ENCODE assay signal across 21 cellular contexts in the genomic region with DNA sequence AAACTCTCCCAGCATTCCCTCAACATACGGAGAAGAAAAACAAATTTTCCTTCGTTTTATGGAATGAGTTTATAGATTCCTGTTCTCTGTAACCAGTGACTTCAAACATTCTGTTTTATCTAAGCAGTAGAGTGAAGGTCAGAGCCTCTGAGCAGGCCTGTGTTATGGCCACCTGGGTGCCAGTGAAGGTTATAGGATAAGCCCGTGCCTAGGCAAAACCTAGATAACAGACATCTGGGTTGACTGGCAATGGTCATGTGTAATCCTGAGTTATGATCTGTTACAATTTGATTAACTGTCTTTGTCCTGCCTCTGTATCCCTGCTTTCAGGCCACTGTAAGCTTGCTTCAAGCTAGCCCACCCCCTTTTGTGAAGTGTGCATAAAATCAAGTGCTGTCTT. TPM values are rescaled to one million over a fixed set of nuclear protein-coding genes. Genes with fewer than 3 reads are reported as not detected.
DNase-seq lines count a peak whose midpoint lies in the region; ATAC-seq, FAIRE-seq and TF ChIP-seq lines count a peak whose summit lies in the region.
"Had no signal": no experiment of that assay in that cellular context is flagged by ENCODE, and none has a peak within 500 bp of the region (broad histone marks: within the 10 kb centered on the region; RNA-seq: fewer than 3 reads in every experiment).

No MANE protein-coding gene starts in this region.

- TF ChIP-seq CTCF in heart left ventricle (IDR thresholded peaks at IDR 0.05) (no peak), esophagus muscularis mucosa (IDR thresholded peaks at IDR 0.05) (no peak), pancreas (IDR thresholded peaks at IDR 0.05) (no peak)

- peaks cover 0 to 25% (median 16%) of the 10 kb centered on the region in 9 donors for H3K36me3 ChIP-seq in heart left ventricle
- peaks cover 0 to 26% (median 15%) of the 10 kb centered on the region in 4 donors for H3K36me3 ChIP-seq in esophagus muscularis mucosa
- peaks cover 0 to 8% (median 0%) of the 10 kb centered on the region in 3 donors for H3K36me3 ChIP-seq in pancreas

- DNase-seq in heart left ventricle (no peak), left cardiac atrium (no peak), OCI-M1 (lab: John Stamatoyannopoulos, UW) (peak; percentile 4), esophagus muscularis mucosa (ENCODE audit: extremely low spot score) (peak; percentile 45), pancreas (peak in 2 of 6 donors; percentile 30 to 31)
- DNase-seq: DMS53, EL, GF-D8, H7, KBM-7, MM.1S, NCI-H1048, NCI-H1436, NCI-H187 treated with DMSO at 0.1 percent for 48 hours, NCI-H69, SIG-M5 had no signal

- H3K27me3 ChIP-seq in heart left ventricle, result no peaks in the 10 kb centered on the region
- no peaks in the 10 kb centered on the region for H3K27me3 ChIP-seq in esophagus muscularis mucosa
- no peaks in the 10 kb centered on the region for H3K27me3 ChIP-seq in pancreas

- no peak for FAIRE-seq in pancreas (lab: Jason Lieb, UNC)
- FAIRE-seq: A204.1, D721Med had no signal

- TF ChIP-seq EP300 in esophagus muscularis mucosa (IDR thresholded peaks at IDR 0.05), result no peak

- ATAC-seq in heart left ventricle (peak in 3 of 4 donors; percentile 55 to 59 (median 55)), left cardiac atrium (no peak), pancreas (peak; percentile 76 to 90 (median 87)), GM18873 (IDR thresholded peaks at IDR 0.05; ENCODE audit: low FRiP score, unreplicated experiment) (no peak), GM19023 (IDR thresholded peaks at IDR 0.05; ENCODE audit: unreplicated experiment) (no peak)

- intact Hi-C loops in heart left ventricle (cut with DNase I), result loop anchor here in 5 of 10 donors (5.0 to 10.0 kb wide), 3 partner anchors 270 to 737 kb away; no protein-coding TSS in a partner anchor
- intact Hi-C loops in left cardiac atrium (cut with DNase I), result loop anchor here in 1 of 2 donors (2.0 kb wide), 1 partner anchor 271 kb away; no protein-coding TSS in a partner anchor
- intact Hi-C loops in esophagus muscularis mucosa (cut with DNase I), result no loop called here
- intact Hi-C loops in pancreas (cut with DNase I), result no loop called here

- no peak overlapping the region for H3K4me3 ChIP-seq in heart left ventricle
- H3K4me3 ChIP-seq in esophagus muscularis mucosa, result no peak overlapping the region
- H3K4me3 ChIP-seq in pancreas, result no peak overlapping the region

- H3K9me3 ChIP-seq in heart left ventricle (no peaks in the 10 kb centered on the region), esophagus muscularis mucosa (no peaks in the 10 kb centered on the region), pancreas (no peaks in the 10 kb centered on the region)

- WGBS in heart left ventricle, 4 donors, result 13 to 33% (median 22%) methylated on average over 3 of the region's 3 CpGs
- 55% methylated on average over 3 of the region's 3 CpGs for WGBS in esophagus muscularis mucosa
- 15% methylated on average over 3 of the region's 3 CpGs for WGBS in pancreas, 2 donors

- TF ChIP-seq POLR2A in heart left ventricle (IDR thresholded peaks at IDR 0.05), result no peak
- TF ChIP-seq POLR2A in esophagus muscularis mucosa (IDR thresholded peaks at IDR 0.05; ENCODE audit: low read depth), result no peak

- peak overlapping the region in 1 of 12 donors; percentile 33 for H3K27ac ChIP-seq in heart left ventricle
- no peak overlapping the region for H3K27ac ChIP-seq in esophagus muscularis mucosa (replicated peaks in 1 of 4)
- peak overlapping the region; percentile 21 to 66 (median 59) for H3K27ac ChIP-seq in pancreas
- H3K27ac ChIP-seq: RWPE1 had no signal

- peaks cover 0 to 11% (median 0%) of the 10 kb centered on the region in 12 donors for H3K4me1 ChIP-seq in heart left ventricle
- H3K4me1 ChIP-seq in esophagus muscularis mucosa, result no peaks in the 10 kb centered on the region
- peaks cover 4 to 8% (median 7%) of the 10 kb centered on the region in 3 donors for H3K4me1 ChIP-seq in pancreas

RNA-seq across cellular contexts. Expression of a gene that starts 8.3 kb away (rescaled TPM):
- total RNA-seq in heart left ventricle, result 10 to 100 TPM; 10.8 to 43.0 (median 35.6) TPM
- polyA plus RNA-seq in heart left ventricle, result 10 to 100 TPM; 55.2 to 67.5 TPM
- 10 to 100 TPM; 36.4 to 44.3 TPM for total RNA-seq in left cardiac atrium
- 10 to 100 TPM; 10.1 to 15.6 (median 12.6) TPM for total RNA-seq in esophagus muscularis mucosa
- 10 to 100 TPM; 14.8 to 26.8 (median 20.1) TPM for total RNA-seq in pancreas
- polyA plus RNA-seq in pancreas, result 10 to 100 TPM; 41.1 to 47.6 TPM

RNA-seq across cellular contexts. Expression of a gene that starts 13.4 kb away (rescaled TPM):
- total RNA-seq in heart left ventricle (10 to 100 TPM in 7 of 9 donors, 1 to 10 TPM in 2; 7.1 to 22.3 (median 16.7) TPM), left cardiac atrium (10 to 100 TPM; 14.6 to 24.1 TPM), esophagus muscularis mucosa (10 to 100 TPM; 18.8 to 27.7 (median 21.3) TPM), pancreas (10 to 100 TPM; 16.1 to 23.4 (median 19.0) TPM)
- polyA plus RNA-seq in heart left ventricle (10 to 100 TPM in 1 of 2 donors, 1 to 10 TPM in 1; 4.6 to 15.6 TPM), pancreas (1 to 10 TPM; 4.6 to 6.2 TPM)

Comparison
In these comparisons a context has a peak if more than half of its experiments do, and no peak if none do; other contexts are left out.
1. ATAC-seq: peak in heart left ventricle (3 of 4) and pancreas (4 of 4); none in left cardiac atrium (0 of 2), GM18873 (single experiment) and GM19023 (single experiment).
2. DNase-seq: peak in OCI-M1 (single experiment) and esophagus muscularis mucosa (single experiment); none in heart left ventricle (0 of 5) and left cardiac atrium (single experiment).
3. H3K27ac ChIP-seq: peak in pancreas (4 of 4); none in esophagus muscularis mucosa (0 of 4).